In the genomic region with DNA sequence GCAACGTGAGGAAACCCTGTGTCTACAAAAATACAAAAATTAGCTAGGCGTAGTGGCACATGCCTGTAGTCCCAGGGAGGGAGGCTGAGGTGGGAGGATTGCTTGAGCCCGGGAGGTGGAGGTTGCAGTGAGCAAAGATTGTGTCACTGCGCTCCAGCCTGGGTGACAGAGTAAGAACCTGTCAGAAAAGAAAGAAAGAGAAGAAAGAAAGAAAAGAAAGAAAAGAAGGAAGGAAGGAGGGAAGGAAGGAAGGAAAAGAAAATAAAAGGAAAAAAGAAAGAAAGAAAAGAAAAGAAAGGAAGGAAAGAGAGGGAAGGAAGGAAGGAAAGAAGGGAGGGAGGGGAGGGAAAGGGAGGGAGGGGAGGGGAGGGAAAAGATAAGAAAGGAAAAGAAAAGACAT, we compare ENCODE assay signal across 21 cellular contexts.
DNase-seq lines count a peak whose midpoint lies in the region; ATAC-seq, FAIRE-seq and TF ChIP-seq lines count a peak whose summit lies in the region.
"Had no signal": no experiment of that assay in that cellular context is flagged by ENCODE, and none has a peak within 500 bp of the region (broad histone marks: within the 10 kb centered on the region; RNA-seq: fewer than 3 reads in every experiment).

No MANE protein-coding gene starts in this region.

- BruUV-seq in MCF 10A (replicated peaks; lab: Mats Ljungman, UMichigan), result no TSS peak

- H3K9me3 Mint-ChIP-seq in MCF 10A (ENCODE audit: unreplicated experiment) (no peaks in the 10 kb centered on the region), neural crest cell (no peaks in the 10 kb centered on the region)
- H3K9me3 Mint-ChIP-seq in activated naive CD8-positive, alpha-beta T cell treated with anti-CD3 and anti-CD28 coated beads, Interleukin-2, amount 10 ng/mL, durations not matched to agents 7 days and 5 days, result no peaks in the 10 kb centered on the region
- H3K9me3 Mint-ChIP-seq: CD8-positive, alpha-beta T cell; H9; HFFc6 had no signal

- H3K27me3 Mint-ChIP-seq in MCF 10A (ENCODE audit: insufficient read depth, unreplicated experiment) (peaks cover 3% of the 10 kb centered on the region), neural crest cell (ENCODE audit: low read depth) (no peaks in the 10 kb centered on the region)
- peaks cover 2% of the 10 kb centered on the region for H3K27me3 Mint-ChIP-seq in activated naive CD8-positive, alpha-beta T cell treated with anti-CD3 and anti-CD28 coated beads, Interleukin-2, amount 10 ng/mL, durations not matched to agents 7 days and 5 days

- no peak for ATAC-seq in activated naive CD8-positive, alpha-beta T cell treated with anti-CD3 and anti-CD28 coated beads, Interleukin-2, amount 10 ng/mL, durations not matched to agents 7 days and 5 days (ENCODE audit: low read depth)
- ATAC-seq: A549; CD8-positive, alpha-beta T cell had no signal

- TF ChIP-seq POLR2A in breast epithelium (IDR thresholded peaks at IDR 0.05) (no peak), esophagus squamous epithelium (IDR thresholded peaks at IDR 0.05) (no peak), thyroid gland (IDR thresholded peaks at IDR 0.05) (no peak)

- H3K36me3 Mint-ChIP-seq in MCF 10A (ENCODE audit: insufficient read depth, unreplicated experiment) (peaks cover 5% of the 10 kb centered on the region), neural crest cell (ENCODE audit: low read depth) (no peaks in the 10 kb centered on the region)
- H3K36me3 Mint-ChIP-seq in activated naive CD8-positive, alpha-beta T cell treated with anti-CD3 and anti-CD28 coated beads, Interleukin-2, amount 10 ng/mL, durations not matched to agents 7 days and 5 days, result peaks cover 8% of the 10 kb centered on the region
- H3K36me3 Mint-ChIP-seq: CD8-positive, alpha-beta T cell had no signal

- WGBS in esophagus squamous epithelium, 2 donors, result 79 to 87% methylated on average over 4 of the region's 4 CpGs
- WGBS in thyroid gland, 2 donors, result 88 to 94% methylated on average over 4 of the region's 4 CpGs

- no peaks in the 10 kb centered on the region for H3K4me1 Mint-ChIP-seq in MCF 10A (ENCODE audit: insufficient read depth, unreplicated experiment)
- no peaks in the 10 kb centered on the region for H3K4me1 Mint-ChIP-seq in activated naive CD8-positive, alpha-beta T cell treated with anti-CD3 and anti-CD28 coated beads, Interleukin-2, amount 10 ng/mL, durations not matched to agents 7 days and 5 days
- peaks cover 33% of the 10 kb centered on the region for H3K4me1 Mint-ChIP-seq in neural crest cell

- intact Hi-C loops in MCF 10A (cut with micrococcal nuclease) (no loop called here), breast epithelium (cut with DNase I; ENCODE audit: low total_unique reads) (no loop called here), esophagus squamous epithelium (cut with DNase I) (no loop called here), thyroid gland (cut with DNase I) (no loop called here)

- TF ChIP-seq CTCF in MCF 10A (IDR thresholded peaks at IDR 0.05; ENCODE audit: unreplicated experiment) (no peak), breast epithelium (IDR thresholded peaks at IDR 0.05) (no peak), neural crest cell (conservative IDR thresholded peaks at IDR 0.05) (no peak), esophagus squamous epithelium (IDR thresholded peaks at IDR 0.05) (no peak), thyroid gland (IDR thresholded peaks at IDR 0.05) (no peak)

- CTCF ChIA-PET in MCF 10A (lab: Yijun Ruan, JAX), result no interaction called here

- peak overlapping the region; percentile 14 for H3K27ac Mint-ChIP-seq in MCF 10A (ENCODE audit: low read depth, unreplicated experiment)
- peak overlapping the region; percentile 42 for H3K27ac Mint-ChIP-seq in activated naive CD8-positive, alpha-beta T cell treated with anti-CD3 and anti-CD28 coated beads, Interleukin-2, amount 10 ng/mL, durations not matched to agents 7 days and 5 days
- no peak overlapping the region for H3K27ac Mint-ChIP-seq in neural crest cell (ENCODE audit: unreplicated experiment)
- H3K27ac Mint-ChIP-seq: CD8-positive, alpha-beta T cell; H9; HFFc6 had no signal

- H3K4me3 ChIP-seq in breast epithelium (no peak overlapping the region), esophagus squamous epithelium (no peak overlapping the region), thyroid gland (replicated peaks in 1 of 3) (no peak overlapping the region)
- H3K4me3 ChIP-seq: A549 had no signal

- no peak overlapping the region for H3K27ac ChIP-seq in breast epithelium
- no peak overlapping the region for H3K27ac ChIP-seq in esophagus squamous epithelium
- no peak overlapping the region for H3K27ac ChIP-seq in thyroid gland
- H3K27ac ChIP-seq: A549, C4-2B had no signal

- no peaks in the 10 kb centered on the region for H3K36me3 ChIP-seq in breast epithelium
- H3K36me3 ChIP-seq in esophagus squamous epithelium, result no peaks in the 10 kb centered on the region
- no peaks in the 10 kb centered on the region for H3K36me3 ChIP-seq in thyroid gland
- H3K36me3 ChIP-seq: BE2C had no signal

- H3K4me1 ChIP-seq in breast epithelium (no peaks in the 10 kb centered on the region), esophagus squamous epithelium (peaks cover 0 to 9% (median 3%) of the 10 kb centered on the region in 3 donors), thyroid gland (no peaks in the 10 kb centered on the region)
- H3K4me1 ChIP-seq: A549, BE2C had no signal

- H3K27me3 ChIP-seq in breast epithelium (no peaks in the 10 kb centered on the region), esophagus squamous epithelium (peaks cover 0 to 4% (median 0%) of the 10 kb centered on the region in 4 donors), thyroid gland (no peaks in the 10 kb centered on the region)
- H3K27me3 ChIP-seq: BE2C had no signal

- DNase-seq in MCF 10A (ENCODE audit: unreplicated experiment), result no peak
- no peak for DNase-seq in breast epithelium (ENCODE audit: low spot score in 2 of 2)
- DNase-seq in activated naive CD8-positive, alpha-beta T cell treated with anti-CD3 and anti-CD28 coated beads, Interleukin-2, amount 10 ng/mL, durations not matched to agents 7 days and 5 days, result no peak
- no peak for DNase-seq in neural crest cell (ENCODE audit: low read depth, low spot score)
- DNase-seq in urothelium cell line (ENCODE audit: low spot score), result no peak
- DNase-seq in esophagus squamous epithelium (lab: John Stamatoyannopoulos, UW), result no peak
- no peak for DNase-seq in thyroid gland
- DNase-seq: BE2C; CD8-positive, alpha-beta T cell; COR-L47; DMS153; DMS79 treated with DMSO at 0.1 percent for 48 hours; EL; GOT3; H9; HFFc6 had no signal

- POLR2A ChIA-PET in MCF 10A (lab: Yijun Ruan, JAX), result no interaction called here
- POLR2A ChIA-PET in activated naive CD8-positive, alpha-beta T cell treated with anti-CD3 and anti-CD28 coated beads, Interleukin-2, amount 10 ng/mL, durations not matched to agents 7 days and 5 days (lab: Charles Lee), result no interaction called here

- H3K9me3 ChIP-seq in breast epithelium (no peaks in the 10 kb centered on the region), esophagus squamous epithelium (no peaks in the 10 kb centered on the region), thyroid gland (no peaks in the 10 kb centered on the region)
- H3K9me3 ChIP-seq: A549, BE2C had no signal

- FAIRE-seq in urothelium cell line (lab: Jason Lieb, UNC), result peak; percentile 17
- FAIRE-seq: A549, D721Med, G401.6, GM12891 had no signal

- H3K4me3 Mint-ChIP-seq in MCF 10A (ENCODE audit: unreplicated experiment) (no peak overlapping the region), neural crest cell (peak overlapping the region; percentile 38)
- H3K4me3 Mint-ChIP-seq in activated naive CD8-positive, alpha-beta T cell treated with anti-CD3 and anti-CD28 coated beads, Interleukin-2, amount 10 ng/mL, durations not matched to agents 7 days and 5 days, result no peak overlapping the region
- H3K4me3 Mint-ChIP-seq: CD8-positive, alpha-beta T cell; H9; HFFc6 had no signal
